Comparison of ENCODE assay signal across 1 cellular context in genomic region chr3:169659858-169660614, GRCh38.
TF ChIP-seq lines count a peak whose summit lies in the region.

No MANE protein-coding gene starts in this region.

TF ChIP-seq in H1, 55 proteins besides CTCF, POLR2A, EP300 and RAD21:
- TF ChIP-seq CBX8 (IDR thresholded peaks at IDR 0.05; ENCODE audit: borderline replicate concordance, low read depth, low read length) (0 out of 2 replicates have a peak, but pooled peaks have one; percentile 51), TEAD4 (IDR thresholded peaks at IDR 0.05; ENCODE audit: low read depth, low read length) (peak; percentile 20; the same call in 1 of the 2 replicates), TCF12 (IDR thresholded peaks at IDR 0.05; ENCODE audit: low read depth, low read length) (peak; percentile 5; the same call in 1 of the 2 replicates), EZH2 (IDR thresholded peaks at IDR 0.05; ENCODE audit: low read depth, low read length, severe bottlenecking) (peak; percentile 72), CHD2 (IDR thresholded peaks at IDR 0.05; ENCODE audit: low read length) (no peak), HDAC6 (IDR thresholded peaks at IDR 0.05; ENCODE audit: low read depth, low read length) (no peak), SP1 (IDR thresholded peaks at IDR 0.05; ENCODE audit: low read depth, low read length) (0 out of 2 replicates have a peak, but pooled peaks have one; percentile 2), RNF2 (IDR thresholded peaks at IDR 0.05; ENCODE audit: borderline replicate concordance, low read depth, low read length, missing control alignments, poor library complexity, severe bottlenecking) (peak; percentile 78)
- TF ChIP-seq, protein P1, sequence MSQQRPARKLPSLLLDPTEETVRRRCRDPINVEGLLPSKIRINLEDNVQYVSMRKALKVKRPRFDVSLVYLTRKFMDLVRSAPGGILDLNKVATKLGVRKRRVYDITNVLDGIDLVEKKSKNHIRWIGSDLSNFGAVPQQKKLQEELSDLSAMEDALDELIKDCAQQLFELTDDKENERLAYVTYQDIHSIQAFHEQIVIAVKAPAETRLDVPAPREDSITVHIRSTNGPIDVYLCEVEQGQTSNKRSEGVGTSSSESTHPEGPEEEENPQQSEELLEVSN (IDR thresholded peaks at IDR 0.05): 0 out of 2 replicates have a peak, but pooled peaks have one; percentile 36
